In the genomic region with DNA sequence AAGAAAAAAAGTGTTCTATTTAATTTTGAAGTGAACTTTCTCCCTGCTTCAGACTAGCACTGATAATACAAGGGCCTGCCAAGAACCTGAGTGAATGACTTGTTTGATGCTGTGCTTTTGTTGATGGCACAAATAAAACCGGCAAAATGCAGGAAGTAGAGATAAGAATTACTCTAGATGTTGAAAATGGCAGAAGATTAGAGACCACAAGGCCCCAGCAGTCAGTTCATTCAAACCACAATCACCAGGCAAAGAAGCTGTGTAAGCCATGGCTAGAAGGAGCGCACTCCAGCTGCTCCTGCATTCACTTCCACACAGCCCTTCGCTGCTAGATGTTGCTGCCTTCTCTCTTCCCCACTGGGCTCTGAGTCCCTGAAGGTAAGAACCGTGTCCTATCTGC, we compare ENCODE assay signal across 1 cellular context.
A peak's percentile ranks its signal among the peaks of the same experiment; 100 is the strongest.
TF ChIP-seq lines count a peak whose summit lies in the region.

No MANE protein-coding gene starts in this region.

TF ChIP-seq in K562, 482 proteins besides CTCF, POLR2A, EP300 and RAD21 (continues in another document):
- no peak for TF ChIP-seq PPARD (CRISPR knock-in tag; IDR thresholded peaks at IDR 0.05)
- peak in 1 of 3 experiments; percentile 13 for TF ChIP-seq YY1 (IDR thresholded peaks at IDR 0.05; ENCODE audit: borderline replicate concordance in 1 of 3, control insufficient read depth in 1 of 3, extremely low read depth in 1 of 3, insufficient read depth in 3 of 3, insufficient read length in 1 of 3, insufficient replicate concordance in 2 of 3, low read depth in 1 of 3, low read length in 2 of 3)
- no peak for TF ChIP-seq ZNF217 (CRISPR knock-in tag; IDR thresholded peaks at IDR 0.05)
- TF ChIP-seq, protein P1, sequence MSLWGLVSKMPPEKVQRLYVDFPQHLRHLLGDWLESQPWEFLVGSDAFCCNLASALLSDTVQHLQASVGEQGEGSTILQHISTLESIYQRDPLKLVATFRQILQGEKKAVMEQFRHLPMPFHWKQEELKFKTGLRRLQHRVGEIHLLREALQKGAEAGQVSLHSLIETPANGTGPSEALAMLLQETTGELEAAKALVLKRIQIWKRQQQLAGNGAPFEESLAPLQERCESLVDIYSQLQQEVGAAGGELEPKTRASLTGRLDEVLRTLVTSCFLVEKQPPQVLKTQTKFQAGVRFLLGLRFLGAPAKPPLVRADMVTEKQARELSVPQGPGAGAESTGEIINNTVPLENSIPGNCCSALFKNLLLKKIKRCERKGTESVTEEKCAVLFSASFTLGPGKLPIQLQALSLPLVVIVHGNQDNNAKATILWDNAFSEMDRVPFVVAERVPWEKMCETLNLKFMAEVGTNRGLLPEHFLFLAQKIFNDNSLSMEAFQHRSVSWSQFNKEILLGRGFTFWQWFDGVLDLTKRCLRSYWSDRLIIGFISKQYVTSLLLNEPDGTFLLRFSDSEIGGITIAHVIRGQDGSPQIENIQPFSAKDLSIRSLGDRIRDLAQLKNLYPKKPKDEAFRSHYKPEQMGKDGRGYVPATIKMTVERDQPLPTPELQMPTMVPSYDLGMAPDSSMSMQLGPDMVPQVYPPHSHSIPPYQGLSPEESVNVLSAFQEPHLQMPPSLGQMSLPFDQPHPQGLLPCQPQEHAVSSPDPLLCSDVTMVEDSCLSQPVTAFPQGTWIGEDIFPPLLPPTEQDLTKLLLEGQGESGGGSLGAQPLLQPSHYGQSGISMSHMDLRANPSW (CRISPR knock-in tag; IDR thresholded peaks at IDR 0.05) = no peak
- TF ChIP-seq CTBP1 (IDR thresholded peaks at IDR 0.05; ENCODE audit: borderline replicate concordance) = peak; percentile 55; the same call in 1 of the 2 replicates
- TF ChIP-seq ZFX (CRISPR knock-in tag; IDR thresholded peaks at IDR 0.05) = no peak
- no peak for TF ChIP-seq JUNB (CRISPR knock-in tag; conservative IDR thresholded peaks at IDR 0.05)
- TF ChIP-seq DPF2 (IDR thresholded peaks at IDR 0.05) = peak; percentile 25; the same call in 1 of the 2 replicates
- 0 out of 2 replicates have a peak, but pooled peaks have one; percentile 39 for TF ChIP-seq ARID1B (IDR thresholded peaks at IDR 0.05)
- no peak for TF ChIP-seq SMAD1 (IDR thresholded peaks at IDR 0.05; ENCODE audit: low read depth, low read length, partially characterized antibody)
- TF ChIP-seq SMARCA5 (IDR thresholded peaks at IDR 0.05) = no peak
- no peak for TF ChIP-seq FOSL1 (tag; conservative IDR thresholded peaks at IDR 0.05)
- TF ChIP-seq, protein P2, sequence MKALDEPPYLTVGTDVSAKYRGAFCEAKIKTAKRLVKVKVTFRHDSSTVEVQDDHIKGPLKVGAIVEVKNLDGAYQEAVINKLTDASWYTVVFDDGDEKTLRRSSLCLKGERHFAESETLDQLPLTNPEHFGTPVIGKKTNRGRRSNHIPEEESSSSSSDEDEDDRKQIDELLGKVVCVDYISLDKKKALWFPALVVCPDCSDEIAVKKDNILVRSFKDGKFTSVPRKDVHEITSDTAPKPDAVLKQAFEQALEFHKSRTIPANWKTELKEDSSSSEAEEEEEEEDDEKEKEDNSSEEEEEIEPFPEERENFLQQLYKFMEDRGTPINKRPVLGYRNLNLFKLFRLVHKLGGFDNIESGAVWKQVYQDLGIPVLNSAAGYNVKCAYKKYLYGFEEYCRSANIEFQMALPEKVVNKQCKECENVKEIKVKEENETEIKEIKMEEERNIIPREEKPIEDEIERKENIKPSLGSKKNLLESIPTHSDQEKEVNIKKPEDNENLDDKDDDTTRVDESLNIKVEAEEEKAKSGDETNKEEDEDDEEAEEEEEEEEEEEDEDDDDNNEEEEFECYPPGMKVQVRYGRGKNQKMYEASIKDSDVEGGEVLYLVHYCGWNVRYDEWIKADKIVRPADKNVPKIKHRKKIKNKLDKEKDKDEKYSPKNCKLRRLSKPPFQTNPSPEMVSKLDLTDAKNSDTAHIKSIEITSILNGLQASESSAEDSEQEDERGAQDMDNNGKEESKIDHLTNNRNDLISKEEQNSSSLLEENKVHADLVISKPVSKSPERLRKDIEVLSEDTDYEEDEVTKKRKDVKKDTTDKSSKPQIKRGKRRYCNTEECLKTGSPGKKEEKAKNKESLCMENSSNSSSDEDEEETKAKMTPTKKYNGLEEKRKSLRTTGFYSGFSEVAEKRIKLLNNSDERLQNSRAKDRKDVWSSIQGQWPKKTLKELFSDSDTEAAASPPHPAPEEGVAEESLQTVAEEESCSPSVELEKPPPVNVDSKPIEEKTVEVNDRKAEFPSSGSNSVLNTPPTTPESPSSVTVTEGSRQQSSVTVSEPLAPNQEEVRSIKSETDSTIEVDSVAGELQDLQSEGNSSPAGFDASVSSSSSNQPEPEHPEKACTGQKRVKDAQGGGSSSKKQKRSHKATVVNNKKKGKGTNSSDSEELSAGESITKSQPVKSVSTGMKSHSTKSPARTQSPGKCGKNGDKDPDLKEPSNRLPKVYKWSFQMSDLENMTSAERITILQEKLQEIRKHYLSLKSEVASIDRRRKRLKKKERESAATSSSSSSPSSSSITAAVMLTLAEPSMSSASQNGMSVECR (CRISPR knock-in tag; IDR thresholded peaks at IDR 0.05) = no peak
- no peak for TF ChIP-seq ELF2 (CRISPR knock-in tag; IDR thresholded peaks at IDR 0.05)
- TF ChIP-seq SMARCA4 (IDR thresholded peaks at IDR 0.05) = peak; percentile 34; the same call in 1 of the 2 replicates
- TF ChIP-seq HDGF (IDR thresholded peaks at IDR 0.05) = no peak
- TF ChIP-seq, protein P3, sequence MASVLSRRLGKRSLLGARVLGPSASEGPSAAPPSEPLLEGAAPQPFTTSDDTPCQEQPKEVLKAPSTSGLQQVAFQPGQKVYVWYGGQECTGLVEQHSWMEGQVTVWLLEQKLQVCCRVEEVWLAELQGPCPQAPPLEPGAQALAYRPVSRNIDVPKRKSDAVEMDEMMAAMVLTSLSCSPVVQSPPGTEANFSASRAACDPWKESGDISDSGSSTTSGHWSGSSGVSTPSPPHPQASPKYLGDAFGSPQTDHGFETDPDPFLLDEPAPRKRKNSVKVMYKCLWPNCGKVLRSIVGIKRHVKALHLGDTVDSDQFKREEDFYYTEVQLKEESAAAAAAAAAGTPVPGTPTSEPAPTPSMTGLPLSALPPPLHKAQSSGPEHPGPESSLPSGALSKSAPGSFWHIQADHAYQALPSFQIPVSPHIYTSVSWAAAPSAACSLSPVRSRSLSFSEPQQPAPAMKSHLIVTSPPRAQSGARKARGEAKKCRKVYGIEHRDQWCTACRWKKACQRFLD (CRISPR knock-in tag; IDR thresholded peaks at IDR 0.05) = no peak
- TF ChIP-seq, protein P4, sequence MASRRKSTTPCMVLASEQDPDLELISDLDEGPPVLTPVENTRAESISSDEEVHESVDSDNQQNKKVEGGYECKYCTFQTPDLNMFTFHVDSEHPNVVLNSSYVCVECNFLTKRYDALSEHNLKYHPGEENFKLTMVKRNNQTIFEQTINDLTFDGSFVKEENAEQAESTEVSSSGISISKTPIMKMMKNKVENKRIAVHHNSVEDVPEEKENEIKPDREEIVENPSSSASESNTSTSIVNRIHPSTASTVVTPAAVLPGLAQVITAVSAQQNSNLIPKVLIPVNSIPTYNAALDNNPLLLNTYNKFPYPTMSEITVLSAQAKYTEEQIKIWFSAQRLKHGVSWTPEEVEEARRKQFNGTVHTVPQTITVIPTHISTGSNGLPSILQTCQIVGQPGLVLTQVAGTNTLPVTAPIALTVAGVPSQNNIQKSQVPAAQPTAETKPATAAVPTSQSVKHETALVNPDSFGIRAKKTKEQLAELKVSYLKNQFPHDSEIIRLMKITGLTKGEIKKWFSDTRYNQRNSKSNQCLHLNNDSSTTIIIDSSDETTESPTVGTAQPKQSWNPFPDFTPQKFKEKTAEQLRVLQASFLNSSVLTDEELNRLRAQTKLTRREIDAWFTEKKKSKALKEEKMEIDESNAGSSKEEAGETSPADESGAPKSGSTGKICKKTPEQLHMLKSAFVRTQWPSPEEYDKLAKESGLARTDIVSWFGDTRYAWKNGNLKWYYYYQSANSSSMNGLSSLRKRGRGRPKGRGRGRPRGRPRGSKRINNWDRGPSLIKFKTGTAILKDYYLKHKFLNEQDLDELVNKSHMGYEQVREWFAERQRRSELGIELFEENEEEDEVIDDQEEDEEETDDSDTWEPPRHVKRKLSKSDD (conservative IDR thresholded peaks at IDR 0.05; ENCODE audit: low read length) = no peak
- TF ChIP-seq, protein P5, sequence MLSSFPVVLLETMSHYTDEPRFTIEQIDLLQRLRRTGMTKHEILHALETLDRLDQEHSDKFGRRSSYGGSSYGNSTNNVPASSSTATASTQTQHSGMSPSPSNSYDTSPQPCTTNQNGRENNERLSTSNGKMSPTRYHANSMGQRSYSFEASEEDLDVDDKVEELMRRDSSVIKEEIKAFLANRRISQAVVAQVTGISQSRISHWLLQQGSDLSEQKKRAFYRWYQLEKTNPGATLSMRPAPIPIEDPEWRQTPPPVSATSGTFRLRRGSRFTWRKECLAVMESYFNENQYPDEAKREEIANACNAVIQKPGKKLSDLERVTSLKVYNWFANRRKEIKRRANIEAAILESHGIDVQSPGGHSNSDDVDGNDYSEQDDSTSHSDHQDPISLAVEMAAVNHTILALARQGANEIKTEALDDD (IDR thresholded peaks at IDR 0.05) = peak; percentile 62
- no peak for TF ChIP-seq NONO (IDR thresholded peaks at IDR 0.05; ENCODE audit: low read depth in 2 of 2, low read length in 1 of 2)
- TF ChIP-seq PML (IDR thresholded peaks at IDR 0.05; ENCODE audit: low read length) = peak; percentile 27; the same call in 1 of the 2 replicates
- TF ChIP-seq, protein P6, sequence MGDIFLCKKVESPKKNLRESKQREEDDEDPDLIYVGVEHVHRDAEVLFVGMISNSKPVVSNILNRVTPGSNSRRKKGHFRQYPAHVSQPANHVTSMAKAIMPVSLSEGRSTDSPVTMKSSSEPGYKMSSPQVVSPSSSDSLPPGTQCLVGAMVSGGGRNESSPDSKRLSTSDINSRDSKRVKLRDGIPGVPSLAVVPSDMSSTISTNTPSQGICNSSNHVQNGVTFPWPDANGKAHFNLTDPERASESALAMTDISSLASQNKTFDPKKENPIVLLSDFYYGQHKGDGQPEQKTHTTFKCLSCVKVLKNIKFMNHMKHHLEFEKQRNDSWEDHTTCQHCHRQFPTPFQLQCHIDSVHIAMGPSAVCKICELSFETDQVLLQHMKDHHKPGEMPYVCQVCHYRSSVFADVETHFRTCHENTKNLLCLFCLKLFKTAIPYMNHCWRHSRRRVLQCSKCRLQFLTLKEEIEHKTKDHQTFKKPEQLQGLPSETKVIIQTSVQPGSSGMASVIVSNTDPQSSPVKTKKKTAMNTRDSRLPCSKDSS (IDR thresholded peaks at IDR 0.05; ENCODE audit: low read depth, partially characterized antibody) = no peak
- TF ChIP-seq RBM14 (IDR thresholded peaks at IDR 0.05; ENCODE audit: borderline replicate concordance, insufficient read depth, low read depth, low read length) = no peak
- TF ChIP-seq TBP (optimal IDR thresholded peaks at IDR 0.05; ENCODE audit: low read depth, low read length) = no peak
- TF ChIP-seq PHTF2 (CRISPR knock-in tag; IDR thresholded peaks at IDR 0.05) = no peak
- TF ChIP-seq KLF10 (CRISPR knock-in tag; IDR thresholded peaks at IDR 0.05) = no peak
- TF ChIP-seq, protein P7, sequence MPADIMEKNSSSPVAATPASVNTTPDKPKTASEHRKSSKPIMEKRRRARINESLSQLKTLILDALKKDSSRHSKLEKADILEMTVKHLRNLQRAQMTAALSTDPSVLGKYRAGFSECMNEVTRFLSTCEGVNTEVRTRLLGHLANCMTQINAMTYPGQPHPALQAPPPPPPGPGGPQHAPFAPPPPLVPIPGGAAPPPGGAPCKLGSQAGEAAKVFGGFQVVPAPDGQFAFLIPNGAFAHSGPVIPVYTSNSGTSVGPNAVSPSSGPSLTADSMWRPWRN (IDR thresholded peaks at IDR 0.05; ENCODE audit: low read depth) = peak; percentile 66; the same call in 1 of the 2 replicates
- TF ChIP-seq HEY1 (CRISPR knock-in tag; IDR thresholded peaks at IDR 0.05; ENCODE audit: borderline replicate concordance) = no peak
- TF ChIP-seq, protein P8, sequence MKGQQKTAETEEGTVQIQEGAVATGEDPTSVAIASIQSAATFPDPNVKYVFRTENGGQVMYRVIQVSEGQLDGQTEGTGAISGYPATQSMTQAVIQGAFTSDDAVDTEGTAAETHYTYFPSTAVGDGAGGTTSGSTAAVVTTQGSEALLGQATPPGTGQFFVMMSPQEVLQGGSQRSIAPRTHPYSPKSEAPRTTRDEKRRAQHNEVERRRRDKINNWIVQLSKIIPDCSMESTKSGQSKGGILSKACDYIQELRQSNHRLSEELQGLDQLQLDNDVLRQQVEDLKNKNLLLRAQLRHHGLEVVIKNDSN (CRISPR knock-in tag; IDR thresholded peaks at IDR 0.05) = no peak
- TF ChIP-seq CHD4 (IDR thresholded peaks at IDR 0.05; ENCODE audit: insufficient read depth, insufficient replicate concordance, low read depth, low read length, poor library complexity, severe bottlenecking) = no peak
- no peak for TF ChIP-seq CREB3L1 (IDR thresholded peaks at IDR 0.05; ENCODE audit: borderline replicate concordance, low read depth)
- TF ChIP-seq TBL1XR1 (IDR thresholded peaks at IDR 0.05; ENCODE audit: low read length in 2 of 2) = 0 out of 4 replicates have a peak, but pooled peaks of 1 of the 2 experiments have one; percentile 11
- no peak for TF ChIP-seq FIP1L1 (IDR thresholded peaks at IDR 0.05; ENCODE audit: low read depth, low read length, poor library complexity, severe bottlenecking)
- TF ChIP-seq RBFOX2 (IDR thresholded peaks at IDR 0.05; ENCODE audit: low read depth, low read length) = no peak
- 0 out of 2 replicates have a peak, but pooled peaks have one; percentile 31 for TF ChIP-seq KLF16 (IDR thresholded peaks at IDR 0.05)
- TF ChIP-seq ZNF384 (IDR thresholded peaks at IDR 0.05; ENCODE audit: low read depth, low read length) = no peak
- TF ChIP-seq ESRRA (IDR thresholded peaks at IDR 0.05; ENCODE audit: borderline replicate concordance, low read depth) = peak; percentile 83; the same call in 1 of the 2 replicates
- TF ChIP-seq TCF3 (CRISPR knock-in tag; IDR thresholded peaks at IDR 0.05) = 0 out of 2 replicates have a peak, but pooled peaks have one; percentile 13
- no peak for TF ChIP-seq ZNF280B (CRISPR knock-in tag; IDR thresholded peaks at IDR 0.05)
- TF ChIP-seq SIRT6 (IDR thresholded peaks at IDR 0.05; ENCODE audit: low read depth, low read length) = no peak
- no peak for TF ChIP-seq KAT8 (IDR thresholded peaks at IDR 0.05; ENCODE audit: low read depth)
- no peak for TF ChIP-seq SRSF3 (IDR thresholded peaks at IDR 0.05; ENCODE audit: insufficient read depth, low read length)
- TF ChIP-seq TCFL5 (CRISPR knock-in tag; conservative IDR thresholded peaks at IDR 0.05) = no peak
